In genomic region chr3:48367201-48367600, GRCh38 we compare ENCODE assay signal across 17 cellular contexts. TPM values are rescaled to one million over a fixed set of nuclear protein-coding genes. Genes with fewer than 3 reads are reported as not detected.
A peak's percentile ranks its signal among the peaks of the same experiment; 100 is the strongest.
DNase-seq lines count a peak whose midpoint lies in the region; ATAC-seq and TF ChIP-seq lines count a peak whose summit lies in the region.
"Had no signal": no experiment of that assay in that cellular context is flagged by ENCODE, and none has a peak within 500 bp of the region (broad histone marks: within the 10 kb centered on the region; RNA-seq: fewer than 3 reads in every experiment).

No MANE protein-coding gene starts in this region.

- H3K4me1 ChIP-seq in SJCRH30: peaks cover 9% of the 10 kb centered on the region; the same call in 1 of the 2 replicates
- no peaks in the 10 kb centered on the region for H3K4me1 ChIP-seq in left lung
- H3K4me1 ChIP-seq: heart right ventricle, lower lobe of right lung had no signal

- 0 out of 2 replicates have a peak, but pooled peaks cover 1% of the 10 kb centered on the region for H3K9me3 ChIP-seq in SJCRH30 (replicated peaks)
- peaks cover 0 to 4% of the 10 kb centered on the region in 2 donors for H3K9me3 ChIP-seq in left lung
- H3K9me3 ChIP-seq: lower lobe of right lung, thoracic aorta had no signal

- peak; percentile 47 for ATAC-seq in left lung

- peak; percentile 99 for DNase-seq in G401 (ENCODE audit: low spot score)
- peak; percentile 53 for DNase-seq in NCI-H1694 treated with DMSO at 0.1 percent for 48 hours (lab: John Stamatoyannopoulos, UW)
- DNase-seq in SJCRH30: peak; percentile 75 to 83
- DNase-seq in left lung: no peak
- no peak for DNase-seq in activated T-cell treated with anti-CD3 and anti-CD28 coated beads, Interleukin-2, amount 50 U/mL, for 48 hours
- no peak for DNase-seq in GM13976 (ENCODE audit: low spot score)
- DNase-seq in GM20000 (ENCODE audit: low spot score): no peak
- no peak for DNase-seq in NCI-H1436 (lab: John Stamatoyannopoulos, UW)
- DNase-seq: activated CD4-positive, alpha-beta T cell treated with anti-CD3 and anti-CD28 coated beads, Interleukin-2, amount 50 U/mL, for 4 hours; activated effector memory CD4-positive, alpha-beta T cell treated with anti-CD3 and anti-CD28 coated beads, Interleukin-2, amount 50 U/mL, for 16 hours; CD4-positive, alpha-beta T cell; lower lobe of right lung; T-helper 2 cell had no signal

- no peak for TF ChIP-seq CTCF in left lung (IDR thresholded peaks at IDR 0.05)
- no peak for TF ChIP-seq CTCF in GM13976 (IDR thresholded peaks at IDR 0.05; ENCODE audit: borderline replicate concordance, control extremely low read depth, extremely low read depth, insufficient read depth, missing control alignments)
- TF ChIP-seq CTCF in GM20000 (IDR thresholded peaks at IDR 0.05; ENCODE audit: extremely low read depth, missing control alignments): no peak

- H3K27ac ChIP-seq in SJCRH30: no peak overlapping the region
- H3K27ac ChIP-seq in left lung: no peak overlapping the region
- H3K27ac ChIP-seq: heart right ventricle, lower lobe of right lung, thoracic aorta had no signal

- H3K4me3 ChIP-seq in SJCRH30: no peak overlapping the region
- no peak overlapping the region for H3K4me3 ChIP-seq in left lung
- H3K4me3 ChIP-seq: heart right ventricle, lower lobe of right lung, thoracic aorta had no signal

- intact Hi-C loops in left lung (cut with DNase I): no loop called here

- in situ Hi-C loops in G401 (cut with HindIII; ENCODE audit: low sequenced_read_pairs): no loop called here
- in situ Hi-C loops in GM13976 (cut with MboI; ENCODE audit: low sequenced_read_pairs, unreplicated experiment): no loop called here

- no peaks in the 10 kb centered on the region for H3K27me3 ChIP-seq in SJCRH30
- no peaks in the 10 kb centered on the region for H3K27me3 ChIP-seq in left lung
- H3K27me3 ChIP-seq: heart right ventricle had no signal

- H3K36me3 ChIP-seq in SJCRH30 (no peaks in the 10 kb centered on the region), left lung (no peaks in the 10 kb centered on the region)
- H3K36me3 ChIP-seq: heart right ventricle, lower lobe of right lung, thoracic aorta had no signal

RNA-seq across cellular contexts. Expression of gene FBXW12, which starts 4.8 kb away (rescaled TPM):
- total RNA-seq in G401 (2014; rRNA removed; shearing (Covaris generic)): 0.68 TPM in 1 of 2 replicates, not detected in the other
- total RNA-seq in SJCRH30 (2014; rRNA removed; shearing (Covaris generic)): 0.30 and 0.35 TPM in 2 replicates
- not detected for total RNA-seq in left lung
- total RNA-seq: bronchial epithelial cell; CD4-positive, alpha-beta T cell; lower lobe of right lung; M059J; thoracic aorta had no signal

RNA-seq across cellular contexts. Expression of gene SPINK8, which starts 33.7 kb away (rescaled TPM):
- not detected in 2 replicates for total RNA-seq in G401 (2014; rRNA removed; shearing (Covaris generic))
- not detected in 2 replicates for total RNA-seq in SJCRH30 (2014; rRNA removed; shearing (Covaris generic))
- not detected for total RNA-seq in left lung
- total RNA-seq: bronchial epithelial cell; CD4-positive, alpha-beta T cell; heart right ventricle; lower lobe of right lung; M059J; thoracic aorta had no signal

Comparison
In these comparisons a context has a peak if more than half of its experiments do, and no peak if none do; other contexts are left out.
1. DNase-seq: peak in G401 (single experiment), NCI-H1694 treated with DMSO at 0.1 percent for 48 hours (single experiment) and SJCRH30 (2 of 2); none in left lung (0 of 2), activated T-cell treated with anti-CD3 and anti-CD28 coated beads, Interleukin-2, amount 50 U/mL, for 48 hours (0 of 2), GM13976 (single experiment), GM20000 (single experiment) and NCI-H1436 (single experiment).